In the genomic region with DNA sequence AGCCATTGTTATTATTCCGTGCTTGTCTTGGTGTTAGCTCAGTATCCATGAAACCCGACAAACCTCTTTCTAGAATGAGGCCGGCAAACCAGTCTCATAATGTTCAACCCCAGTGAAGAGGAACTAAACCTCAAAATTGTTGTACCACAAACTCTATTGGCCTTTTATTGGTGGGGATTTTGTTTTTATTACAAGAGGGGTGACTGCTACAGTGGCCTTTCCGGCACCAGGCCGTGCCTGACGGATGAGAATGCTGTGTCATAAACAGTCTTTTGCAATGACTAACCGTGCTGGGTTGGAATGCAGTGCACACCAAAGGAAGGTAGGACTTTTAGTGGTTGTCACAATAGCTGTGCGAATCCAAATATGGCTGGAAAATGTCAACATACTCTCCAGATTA, we compare ENCODE assay signal across 14 cellular contexts.
DNase-seq lines count a peak whose midpoint lies in the region; ATAC-seq, FAIRE-seq and TF ChIP-seq lines count a peak whose summit lies in the region.
"Had no signal": no experiment of that assay in that cellular context is flagged by ENCODE, and none has a peak within 500 bp of the region (broad histone marks: within the 10 kb centered on the region; RNA-seq: fewer than 3 reads in every experiment).

No MANE protein-coding gene starts in this region.

- BruUV-seq in HepG2 (replicated peaks; lab: Mats Ljungman, UMichigan): no TSS peak

- peak overlapping the region; percentile 96 for H3K27ac Mint-ChIP-seq in astrocyte (ENCODE audit: unreplicated experiment)
- H3K27ac Mint-ChIP-seq: brain, T-cell had no signal

- H3K4me1 ChIP-seq in astrocyte (ENCODE audit: insufficient read depth, low read length): peaks cover 10% of the 10 kb centered on the region
- H3K4me1 ChIP-seq in HepG2 (ENCODE audit: insufficient read depth, low read length): peaks cover 41% of the 10 kb centered on the region
- no peaks in the 10 kb centered on the region for H3K4me1 ChIP-seq in thyroid gland
- H3K4me1 ChIP-seq in body of pancreas: no peaks in the 10 kb centered on the region

- no peaks in the 10 kb centered on the region for H3K36me3 Mint-ChIP-seq in astrocyte (ENCODE audit: low read depth, unreplicated experiment)
- H3K36me3 Mint-ChIP-seq: brain, T-cell had no signal

- H3K4me2 ChIP-seq in astrocyte (ENCODE audit: low read length): peak overlapping the region; percentile 60
- H3K4me2 ChIP-seq in HepG2 (ENCODE audit: low read depth, low read length): peak overlapping the region; percentile 41

- no peak for TF ChIP-seq POLR2A in HepG2 (IDR thresholded peaks at IDR 0.05; ENCODE audit: insufficient read depth in 1 of 2, low read depth in 2 of 2, low read length in 2 of 2)
- no peak for TF ChIP-seq POLR2A in thyroid gland (IDR thresholded peaks at IDR 0.05)
- TF ChIP-seq POLR2A in body of pancreas (IDR thresholded peaks at IDR 0.05): no peak

- H3K4me3 Mint-ChIP-seq in astrocyte (ENCODE audit: unreplicated experiment): no peak overlapping the region
- H3K4me3 Mint-ChIP-seq: brain, T-cell had no signal

- 8% methylated on average over 5 of the region's 8 CpGs for WGBS in HepG2 (ENCODE audit: low lambda C conversion rate)
- 90 to 95% methylated on average over 7 to 8 of the region's 8 CpGs for WGBS in thyroid gland, 2 donors
- 79 to 96% methylated on average over 8 of the region's 8 CpGs for WGBS in body of pancreas, 2 donors

- H3K27me3 Mint-ChIP-seq in astrocyte (ENCODE audit: low read depth, unreplicated experiment): no peaks in the 10 kb centered on the region

- in situ Hi-C loops in ACHN (cut with HindIII; ENCODE audit: low pct_ligation_motif_present, low pct_unique_long_range_greater_than_20kb, low sequenced_read_pairs) (no loop called here), HepG2 (cut with HindIII; ENCODE audit: extremely low pct_ligation_motif_present, low pct_unique_long_range_greater_than_20kb) (no loop called here)

- no peak overlapping the region for H3K4me3 ChIP-seq in astrocyte (ENCODE audit: insufficient read depth, low read depth, low read length)
- H3K4me3 ChIP-seq in HepG2 (replicated peaks in 1 of 3; ENCODE audit: insufficient read depth in 1 of 3, low read depth in 2 of 3, low read length in 3 of 3): 0 out of 6 replicates have a peak overlapping the region, but pooled peaks of 1 of the 3 experiments have one; percentile 10
- no peak overlapping the region for H3K4me3 ChIP-seq in thyroid gland (replicated peaks in 1 of 3)
- H3K4me3 ChIP-seq in body of pancreas: no peak overlapping the region
- H3K4me3 ChIP-seq: transverse colon had no signal

- peak overlapping the region; percentile 60 for H3K9ac ChIP-seq in astrocyte (ENCODE audit: low read length)
- H3K9ac ChIP-seq in HepG2 (ENCODE audit: insufficient read depth, low read depth, low read length): no peak overlapping the region

- H4K20me1 ChIP-seq in astrocyte (ENCODE audit: insufficient read depth, low read length) (no peaks in the 10 kb centered on the region), HepG2 (ENCODE audit: insufficient read depth, low read length) (no peaks in the 10 kb centered on the region)

- DNase-seq in ACHN: peak; percentile 74
- peak; percentile 37 for DNase-seq in HPDE6-E6E7 (ENCODE audit: extremely low spot score)
- DNase-seq in astrocyte (ENCODE audit: low read depth): peak; percentile 76
- DNase-seq in HepG2 (ENCODE audit: low spot score): peak; percentile 74
- DNase-seq in central memory CD4-positive, alpha-beta T cell: no peak
- DNase-seq in thyroid gland: no peak
- DNase-seq in body of pancreas: no peak
- DNase-seq: activated CD4-positive, alpha-beta T cell treated with anti-CD3 and anti-CD28 coated beads for 4 hours; DMS53; stimulated activated CD4-positive, alpha-beta T cell treated with anti-CD3 and anti-CD28 coated beads, Interleukin-15, amount 100 ng/mL, for 24 hours; T-cell; transverse colon had no signal

- no peak for TF ChIP-seq RAD21 in HepG2 (CRISPR knock-in tag; IDR thresholded peaks at IDR 0.05)

- H3K9me3 Mint-ChIP-seq in astrocyte (ENCODE audit: unreplicated experiment): no peaks in the 10 kb centered on the region
- H3K9me3 Mint-ChIP-seq: brain, T-cell had no signal

- H3K27ac ChIP-seq in astrocyte (ENCODE audit: low read depth, low read length) (peak overlapping the region; percentile 79), HepG2 (ENCODE audit: extremely low read length, insufficient read depth, low read length) (no peak overlapping the region), thyroid gland (no peak overlapping the region), body of pancreas (no peak overlapping the region)

- ATAC-seq in HepG2 (peak; percentile 70), HG03442 (IDR thresholded peaks at IDR 0.05; ENCODE audit: unreplicated experiment) (no peak), body of pancreas (no peak)
- ATAC-seq: T-cell had no signal

- peaks cover 29% of the 10 kb centered on the region for H3K4me1 Mint-ChIP-seq in astrocyte (ENCODE audit: low read depth, unreplicated experiment)

- H3K79me2 ChIP-seq in astrocyte (ENCODE audit: insufficient read depth, low read length) (no peaks in the 10 kb centered on the region), HepG2 (ENCODE audit: insufficient read depth, low read length) (no peaks in the 10 kb centered on the region)

- H3K9me3 ChIP-seq in astrocyte (ENCODE audit: insufficient read depth, low read depth, low read length) (no peaks in the 10 kb centered on the region), HepG2 (ENCODE audit: low read length) (no peaks in the 10 kb centered on the region), thyroid gland (no peaks in the 10 kb centered on the region), body of pancreas (no peaks in the 10 kb centered on the region)
- H3K9me3 ChIP-seq: transverse colon had no signal

- intact Hi-C loops in HepG2 (cut with micrococcal nuclease; ENCODE audit: unreplicated experiment): loop anchor here (5.0 kb wide), 1 partner anchor 60 kb away; the partner anchor contains the start of gene SHROOM2
- intact Hi-C loops in thyroid gland (cut with DNase I): no loop called here
- intact Hi-C loops in body of pancreas (cut with DNase I): no loop called here

- H3K27me3 ChIP-seq in astrocyte (ENCODE audit: insufficient read depth, low read length) (no peaks in the 10 kb centered on the region), HepG2 (ENCODE audit: control insufficient read depth in 1 of 2, insufficient read depth in 2 of 2, low read length in 2 of 2) (no peaks in the 10 kb centered on the region), thyroid gland (no peaks in the 10 kb centered on the region), body of pancreas (no peaks in the 10 kb centered on the region)
- H3K27me3 ChIP-seq: transverse colon had no signal

- no peak for TF ChIP-seq EP300 in HepG2 (IDR thresholded peaks at IDR 0.05; ENCODE audit: low read depth in 2 of 2, low read length in 2 of 2)
- no peak for TF ChIP-seq EP300 in HepG2 (CRISPR knock-in tag; IDR thresholded peaks at IDR 0.05; ENCODE audit: borderline replicate concordance)

- POLR2A ChIA-PET in HepG2 (lab: Yijun Ruan, JAX): interaction anchor here (1.5 to 3.0 kb wide), 2 partner anchors 23 to 61 kb away, joined by 5 to 15 read pairs; partner anchors contain the start of gene SHROOM2

- peak; percentile 92 for FAIRE-seq in astrocyte (lab: Jason Lieb, UNC)
- peak; percentile 42 for FAIRE-seq in HepG2 (lab: Jason Lieb, UNC)

- CTCF ChIA-PET in HepG2 (lab: Yijun Ruan, JAX; ENCODE audit: low intra/inter-chr PET ratio, low total read pairs): no interaction called here

- no peak for TF ChIP-seq CTCF in astrocyte (IDR thresholded peaks at IDR 0.05; ENCODE audit: insufficient read depth, low read depth, low read length)
- no peak for TF ChIP-seq CTCF in HepG2 (CRISPR knock-in tag; IDR thresholded peaks at IDR 0.05)
- TF ChIP-seq CTCF in thyroid gland (IDR thresholded peaks at IDR 0.05): no peak
- no peak for TF ChIP-seq CTCF in body of pancreas (IDR thresholded peaks at IDR 0.05)

- H2AFZ ChIP-seq in astrocyte (ENCODE audit: low read depth, low read length) (no peak overlapping the region), HepG2 (ENCODE audit: low read length) (no peak overlapping the region)

- H3K36me3 ChIP-seq in astrocyte (ENCODE audit: insufficient read depth, low read length): no peaks in the 10 kb centered on the region
- H3K36me3 ChIP-seq in HepG2 (replicated peaks in 1 of 2; ENCODE audit: control insufficient read depth in 1 of 2, insufficient read depth in 2 of 2, low read length in 2 of 2): no peaks in the 10 kb centered on the region
- H3K36me3 ChIP-seq in thyroid gland: no peaks in the 10 kb centered on the region
- no peaks in the 10 kb centered on the region for H3K36me3 ChIP-seq in body of pancreas (replicated peaks in 1 of 2; ENCODE audit: insufficient read depth in 1 of 2, low read depth in 2 of 2)
- H3K36me3 ChIP-seq: transverse colon had no signal

TF ChIP-seq in HepG2, 621 proteins besides CTCF, POLR2A, EP300 and RAD21 (continues in another document):
- TF ChIP-seq HCFC1 (IDR thresholded peaks at IDR 0.05; ENCODE audit: low read depth, low read length) (no peak), ZNF75D (CRISPR knock-in tag; IDR thresholded peaks at IDR 0.05; ENCODE audit: borderline replicate concordance) (no peak), HOXA5 (CRISPR knock-in tag; IDR thresholded peaks at IDR 0.05) (no peak)
- TF ChIP-seq, protein P1, sequence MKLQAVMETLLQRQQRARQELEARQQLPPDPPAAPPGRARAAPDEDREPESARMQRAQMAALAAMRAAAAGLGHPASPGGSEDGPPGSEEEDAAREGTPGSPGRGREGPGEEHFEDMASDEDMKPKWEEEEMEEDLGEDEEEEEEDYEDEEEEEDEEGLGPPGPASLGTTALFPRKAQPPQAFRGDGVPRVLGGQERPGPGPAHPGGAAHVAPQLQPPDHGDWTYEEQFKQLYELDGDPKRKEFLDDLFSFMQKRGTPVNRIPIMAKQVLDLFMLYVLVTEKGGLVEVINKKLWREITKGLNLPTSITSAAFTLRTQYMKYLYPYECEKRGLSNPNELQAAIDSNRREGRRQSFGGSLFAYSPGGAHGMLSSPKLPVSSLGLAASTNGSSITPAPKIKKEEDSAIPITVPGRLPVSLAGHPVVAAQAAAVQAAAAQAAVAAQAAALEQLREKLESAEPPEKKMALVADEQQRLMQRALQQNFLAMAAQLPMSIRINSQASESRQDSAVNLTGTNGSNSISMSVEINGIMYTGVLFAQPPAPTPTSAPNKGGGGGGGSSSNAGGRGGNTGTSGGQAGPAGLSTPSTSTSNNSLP (IDR thresholded peaks at IDR 0.05; ENCODE audit: low read depth, low read length): no peak

Comparison
In these comparisons a context has a peak if more than half of its experiments do, and no peak if none do; other contexts are left out.
1. DNase-seq: peak in ACHN (single experiment), HPDE6-E6E7 (single experiment), astrocyte (single experiment) and HepG2 (single experiment); none in central memory CD4-positive, alpha-beta T cell (single experiment), thyroid gland (0 of 2) and body of pancreas (0 of 4).